ENCODE assay signal across 23 cellular contexts in genomic region chr10:106973716-106974115, GRCh38.
DNase-seq lines count a peak whose midpoint lies in the region; ATAC-seq and TF ChIP-seq lines count a peak whose summit lies in the region.
"Had no signal": no experiment of that assay in that cellular context is flagged by ENCODE, and none has a peak within 500 bp of the region (broad histone marks: within the 10 kb centered on the region; RNA-seq: fewer than 3 reads in every experiment).

No MANE protein-coding gene starts in this region.

- H3F3A ChIP-seq in neural progenitor cell (ENCODE audit: low read depth) = peaks cover 5% of the 10 kb centered on the region

- H2AFZ ChIP-seq in neural progenitor cell (replicated peaks) = no peak overlapping the region

- H3K9ac ChIP-seq in neural progenitor cell = no peak overlapping the region
- H3K9ac ChIP-seq: BLaER1 had no signal

- peaks cover 3% of the 10 kb centered on the region for H3K36me3 Mint-ChIP-seq in neural progenitor cell
- H3K36me3 Mint-ChIP-seq: CD14-positive monocyte; CD4-positive, alpha-beta memory T cell had no signal

- no peaks in the 10 kb centered on the region for H3K27me3 ChIP-seq in neural progenitor cell
- H3K27me3 ChIP-seq: BE2C, BLaER1 had no signal

- H3K4me1 ChIP-seq in HEK293 (ENCODE audit: control insufficient read depth, insufficient read depth, low read length) = peaks cover 12% of the 10 kb centered on the region
- H3K4me1 ChIP-seq in neural progenitor cell = peaks cover 19% of the 10 kb centered on the region
- H3K4me1 ChIP-seq: BLaER1 had no signal

- H3K27ac ChIP-seq in HEK293 (ENCODE audit: extremely low read depth, low read depth, low read length) = no peak overlapping the region
- no peak overlapping the region for H3K27ac ChIP-seq in neural progenitor cell
- H3K27ac ChIP-seq: BLaER1 had no signal

- DNase-seq in HEK293T (ENCODE audit: extremely low spot score) (no peak), neural progenitor cell (ENCODE audit: low spot score) (no peak)
- DNase-seq: 8988T; ACHN; C1 segment of cervical spinal cord; CD4-positive, alpha-beta memory T cell; CD4-positive, CD25-positive, alpha-beta regulatory T cell; CD8-positive, alpha-beta memory T cell; COR-L47; DMS 273 treated with DMSO at 0.1 percent for 48 hours; DMS153; DMS53; DMS79; DND-41; EL; GDM1 had no signal

- peaks cover 14% of the 10 kb centered on the region for H3K9me3 Mint-ChIP-seq in neural progenitor cell

- no peaks in the 10 kb centered on the region for H3K36me3 ChIP-seq in HEK293 (ENCODE audit: control insufficient read depth in 2 of 2, insufficient read depth in 1 of 2, low read length in 2 of 2)
- H3K36me3 ChIP-seq in neural progenitor cell = no peaks in the 10 kb centered on the region
- H3K36me3 ChIP-seq: BE2C, BLaER1 had no signal

- H3K4me3 ChIP-seq in HEK293 (ENCODE audit: low read depth, low read length) (no peak overlapping the region), neural progenitor cell (no peak overlapping the region)
- H3K4me3 ChIP-seq: BLaER1, GM12878 had no signal

- no peak overlapping the region for H3K4me3 Mint-ChIP-seq in neural progenitor cell
- H3K4me3 Mint-ChIP-seq: CD14-positive monocyte; CD4-positive, alpha-beta memory T cell; CD4-positive, CD25-positive, alpha-beta regulatory T cell; CD8-positive, alpha-beta memory T cell had no signal

- H3K9me3 ChIP-seq in HEK293 (ENCODE audit: control insufficient read depth, insufficient read depth, low read depth, low read length) (no peaks in the 10 kb centered on the region), neural progenitor cell (ENCODE audit: low read depth) (no peaks in the 10 kb centered on the region)
- H3K9me3 ChIP-seq: BE2C, BLaER1 had no signal

- no peaks in the 10 kb centered on the region for H4K20me1 ChIP-seq in neural progenitor cell (ENCODE audit: low read depth)
- H4K20me1 ChIP-seq: BLaER1 had no signal

- no peaks in the 10 kb centered on the region for H3K27me3 Mint-ChIP-seq in neural progenitor cell (ENCODE audit: insufficient read depth, low read depth)
- H3K27me3 Mint-ChIP-seq: CD4-positive, alpha-beta memory T cell; CD4-positive, CD25-positive, alpha-beta regulatory T cell; CD8-positive, alpha-beta memory T cell had no signal

- CTCF ChIA-PET in HEK293 (lab: Yijun Ruan, JAX) = no interaction called here
- CTCF ChIA-PET in HEK293T (lab: Yijun Ruan, JAX) = interaction anchor here (1.0 kb wide), 1 partner anchor 29 kb away, joined by 8 read pairs; no protein-coding TSS in a partner anchor

- no peak for ATAC-seq in GM18873 (IDR thresholded peaks at IDR 0.05; ENCODE audit: low FRiP score, unreplicated experiment)
- no peak for ATAC-seq in GM21526 (IDR thresholded peaks at IDR 0.05; ENCODE audit: low FRiP score, unreplicated experiment)
- ATAC-seq: GM12878 had no signal

- H3K4me2 ChIP-seq in neural progenitor cell = peak overlapping the region; percentile 5
- H3K4me2 ChIP-seq: BLaER1 had no signal

- H3K4me1 Mint-ChIP-seq in neural progenitor cell = peaks cover 23% of the 10 kb centered on the region
- H3K4me1 Mint-ChIP-seq: CD4-positive, alpha-beta memory T cell; CD4-positive, CD25-positive, alpha-beta regulatory T cell; CD8-positive, alpha-beta memory T cell had no signal

- H3K79me2 ChIP-seq in neural progenitor cell (ENCODE audit: low read depth) = no peaks in the 10 kb centered on the region

- TF ChIP-seq CTCF in HEK293 (tag by site-specific recombination; IDR thresholded peaks at IDR 0.05) (no peak), neural progenitor cell (IDR thresholded peaks at IDR 0.05) (no peak)

- POLR2A ChIA-PET in HEK293 (lab: Yijun Ruan, JAX) = no interaction called here
- POLR2A ChIA-PET in HEK293T (lab: Yijun Ruan, JAX) = no interaction called here

- H3K27ac Mint-ChIP-seq in neural progenitor cell = no peak overlapping the region
- H3K27ac Mint-ChIP-seq: CD14-positive monocyte; CD4-positive, alpha-beta memory T cell; CD4-positive, CD25-positive, alpha-beta regulatory T cell; CD8-positive, alpha-beta memory T cell had no signal

TF ChIP-seq in HEK293, 187 proteins besides CTCF, POLR2A, EP300 and RAD21:
- TF ChIP-seq SETDB1 (IDR thresholded peaks at IDR 0.05; ENCODE audit: insufficient read length, low read length) = peak; percentile 21
- no peak for TF ChIP-seq PRDM1 (tag by site-specific recombination; IDR thresholded peaks at IDR 0.05)
- no peak for TF ChIP-seq ZNF600 (tag by site-specific recombination; IDR thresholded peaks at IDR 0.05)

TF ChIP-seq in HEK293T, 16 proteins besides CTCF, POLR2A, EP300 and RAD21:
- TF ChIP-seq CTBP1 (IDR thresholded peaks at IDR 0.05; ENCODE audit: borderline replicate concordance) (peak; percentile 57; the same call in 1 of the 2 replicates), PKNOX1 (IDR thresholded peaks at IDR 0.05) (peak; percentile 94), HDGF (IDR thresholded peaks at IDR 0.05; ENCODE audit: borderline replicate concordance) (no peak)
